ENCODE assay signal across 26 cellular contexts in the genomic region with DNA sequence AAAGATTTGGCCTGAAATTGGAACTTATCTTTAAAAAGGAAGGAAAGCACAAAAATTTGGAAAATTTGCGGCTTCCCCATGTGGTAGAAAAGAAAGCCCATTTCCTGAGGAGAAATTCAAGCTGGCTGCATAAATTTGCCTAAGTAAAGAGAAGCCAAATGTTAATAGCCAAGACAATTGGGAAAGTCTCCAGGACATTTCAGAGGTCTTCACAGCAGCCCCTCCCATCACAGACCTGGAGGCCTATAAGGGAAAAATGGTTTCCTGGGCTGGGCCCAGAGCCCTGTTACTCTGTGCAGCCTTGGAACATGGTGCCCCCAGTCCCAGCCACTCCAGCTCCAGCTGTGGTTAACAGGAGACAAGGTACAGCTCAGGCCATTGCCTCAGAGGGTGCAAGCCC.
"Had no signal": no experiment of that assay in that cellular context is flagged by ENCODE, and none has a peak within 500 bp of the region (broad histone marks: within the 10 kb centered on the region; RNA-seq: fewer than 3 reads in every experiment).

No MANE protein-coding gene starts in this region.

- H3K27ac ChIP-seq: ascending aorta, SJSA1 had no signal

- H3K27ac Mint-ChIP-seq: activated CD8-positive, alpha-beta T cell treated with anti-CD3 and anti-CD28 coated beads, Interleukin-2, amount 10 ng/mL, durations not matched to agents 7 days and 5 days; activated naive CD4-positive, alpha-beta T cell treated with anti-CD3 and anti-CD28 coated beads, Interleukin-2, amount 50 U/mL, for 72 hours; activated naive CD8-positive, alpha-beta T cell treated with anti-CD3 and anti-CD28 coated beads, Interleukin-2, amount 50 U/mL, for 24 hours; activated T-cell treated with anti-CD3 and anti-CD28 coated beads, Interleukin-2, amount 50 U/mL, for 24 hours; activated T-helper 1 cell treated with anti-CD3 and anti-CD28 coated beads, Interleukin-12 subunit alpha, Interleukin-12 subunit beta, Interleukin-2, Interleukin-4 antibody, amounts not matched to agents 30 ng/mL and 10 ng/mL and 1 ng/mL, durations not matched to agents 14 hours and 24 hours and 36 hours; brain; T-helper 1 cell treated with Interleukin-12 subunit alpha and Interleukin-12 subunit beta and Interleukin-4 antibody, amounts not matched to agents 30 μg/mL and 1 μg/mL, for 36 hours had no signal

- H3K36me3 ChIP-seq: ascending aorta, SJSA1 had no signal

- H3K4me3 ChIP-seq: ascending aorta, SJSA1 had no signal

- H3K36me3 Mint-ChIP-seq: activated naive CD4-positive, alpha-beta T cell treated with anti-CD3 and anti-CD28 coated beads, Interleukin-2, amount 50 U/mL, for 72 hours; brain had no signal

- H3K9me3 ChIP-seq: ascending aorta, SJSA1 had no signal

- H3K4me3 Mint-ChIP-seq: activated CD8-positive, alpha-beta T cell treated with anti-CD3 and anti-CD28 coated beads, Interleukin-2, amount 10 ng/mL, durations not matched to agents 7 days and 5 days; activated naive CD8-positive, alpha-beta T cell treated with anti-CD3 and anti-CD28 coated beads, Interleukin-2, amount 50 U/mL, for 24 hours; activated T-cell treated with anti-CD3 and anti-CD28 coated beads, Interleukin-2, amount 50 U/mL, for 24 hours; activated T-helper 1 cell treated with anti-CD3 and anti-CD28 coated beads, Interleukin-12 subunit alpha, Interleukin-12 subunit beta, Interleukin-2, Interleukin-4 antibody, amounts not matched to agents 30 ng/mL and 10 ng/mL and 1 ng/mL, durations not matched to agents 14 hours and 24 hours and 36 hours; brain; central memory CD8-positive, alpha-beta T cell; T-helper 1 cell treated with Interleukin-12 subunit alpha and Interleukin-12 subunit beta and Interleukin-4 antibody, amounts not matched to agents 30 μg/mL and 1 μg/mL, for 36 hours had no signal

- H3K4me1 Mint-ChIP-seq: activated naive CD8-positive, alpha-beta T cell treated with anti-CD3 and anti-CD28 coated beads, Interleukin-2, amount 50 U/mL, for 24 hours; brain; central memory CD8-positive, alpha-beta T cell had no signal

- DNase-seq: activated CD4-positive, alpha-beta T cell treated with anti-CD3 and anti-CD28 coated beads for 48 hours; activated CD4-positive, alpha-beta T cell treated with anti-CD3 and anti-CD28 coated beads, Interleukin-2, amount 50 U/mL, for 4 hours; activated CD4-positive, CD25-positive, alpha-beta regulatory T cell treated with anti-CD3 and anti-CD28 coated beads, Interleukin-2, amount 50 U/mL, for 72 hours; activated CD8-positive, alpha-beta T cell treated with anti-CD3 and anti-CD28 coated beads, Interleukin-2, amount 10 ng/mL, durations not matched to agents 7 days and 5 days; activated effector memory CD4-positive, alpha-beta T cell treated with Interleukin-2 at 50 U/mL for 16 hours; activated naive CD4-positive, alpha-beta T cell; activated naive CD8-positive, alpha-beta T cell treated with anti-CD3 and anti-CD28 coated beads, Interleukin-2, amount 50 U/mL, for 24 hours; activated T-cell treated with anti-CD3 and anti-CD28 coated beads, Interleukin-2, amount 50 U/mL, for 24 hours; amniotic stem cell; Kasumi-1; NCI-H1048; NCI-H146; NCI-H2029; NCI-H2107; NCI-H2171 treated with DMSO at 0.1 percent for 48 hours; NCI-H510A treated with DMSO at 0.1 percent for 48 hours; NCI-H69; PC-3; SHP77 had no signal

- H3K27me3 Mint-ChIP-seq: activated naive CD8-positive, alpha-beta T cell treated with anti-CD3 and anti-CD28 coated beads, Interleukin-2, amount 50 U/mL, for 24 hours; activated T-cell treated with anti-CD3 and anti-CD28 coated beads, Interleukin-2, amount 50 U/mL, for 24 hours; central memory CD8-positive, alpha-beta T cell had no signal

- H3K9me3 Mint-ChIP-seq: activated naive CD8-positive, alpha-beta T cell treated with anti-CD3 and anti-CD28 coated beads, Interleukin-2, amount 50 U/mL, for 24 hours; activated T-helper 1 cell treated with anti-CD3 and anti-CD28 coated beads, Interleukin-12 subunit alpha, Interleukin-12 subunit beta, Interleukin-2, Interleukin-4 antibody, amounts not matched to agents 30 ng/mL and 10 ng/mL and 1 ng/mL, durations not matched to agents 14 hours and 24 hours and 36 hours had no signal

- H3K27me3 ChIP-seq: ascending aorta, SJSA1 had no signal

- H3K4me1 ChIP-seq: ascending aorta, SJSA1 had no signal
